ENCODE assay signal across 26 cellular contexts in genomic region chr10:30535677-30536076, GRCh38.
"Had no signal": no experiment of that assay in that cellular context is flagged by ENCODE, and none has a peak within 500 bp of the region (broad histone marks: within the 10 kb centered on the region; RNA-seq: fewer than 3 reads in every experiment).

No MANE protein-coding gene starts in this region.

- FAIRE-seq: pancreas, small intestine had no signal

- ATAC-seq: naive thymus-derived CD8-positive, alpha-beta T cell; natural killer cell treated with Interleukin-12 subunit alpha and Interleukin-12 subunit beta and Interleukin-15 and Interleukin-18, amount 100 ng/mL, for 72 hours; pancreas; psoas muscle; right cardiac atrium; right lobe of liver; stimulated activated effector memory CD8-positive, alpha-beta T cell treated with anti-CD3 and anti-CD28 coated beads, Interleukin-12 subunit alpha, Interleukin-12 subunit beta, amount 100 ng/mL, for 72 hours; stimulated activated naive B cell treated with anti-CD40 and anti-IgM and Interleukin-4, amounts not matched to agents 10 μg/mL and 1 μg/mL and 100 μg/mL, for 72 hours; upper lobe of right lung had no signal

- H3K36me3 Mint-ChIP-seq: naive thymus-derived CD8-positive, alpha-beta T cell; natural killer cell treated with Interleukin-12 subunit alpha and Interleukin-12 subunit beta and Interleukin-15 and Interleukin-18, amount 100 ng/mL, for 72 hours; stimulated activated effector memory CD8-positive, alpha-beta T cell treated with anti-CD3 and anti-CD28 coated beads, Interleukin-12 subunit alpha, Interleukin-12 subunit beta, amount 100 ng/mL, for 72 hours; type B pancreatic cell had no signal

- H3K4me1 ChIP-seq: psoas muscle, tibial artery, uterus had no signal

- H3K36me3 ChIP-seq: neutrophil, pancreas, right lobe of liver, sigmoid colon, stomach, tibial artery, transverse colon, upper lobe of right lung, uterus had no signal

- H3K9me3 ChIP-seq: neutrophil, pancreas, psoas muscle, right lobe of liver, sigmoid colon, stomach, tibial artery, transverse colon, upper lobe of right lung, uterus had no signal

- H3K9me3 Mint-ChIP-seq: naive thymus-derived CD8-positive, alpha-beta T cell; natural killer cell treated with Interleukin-12 subunit alpha and Interleukin-12 subunit beta and Interleukin-15 and Interleukin-18, amount 100 ng/mL, for 72 hours; neural crest cell; stimulated activated effector memory CD8-positive, alpha-beta T cell treated with anti-CD3 and anti-CD28 coated beads, Interleukin-12 subunit alpha, Interleukin-12 subunit beta, amount 100 ng/mL, for 72 hours; stimulated activated naive B cell treated with anti-CD40 and anti-IgM and Interleukin-4, amounts not matched to agents 10 μg/mL and 1 μg/mL and 100 μg/mL, for 72 hours; stimulated activated naive CD8-positive, alpha-beta T cell treated with anti-CD3 and anti-CD28 coated beads, Interleukin-15, Interleukin-2, amounts not matched to agents 100 ng/mL and 50 ng/mL, for 24 hours had no signal

- H3K27ac Mint-ChIP-seq: nephron progenitor cell; stimulated activated effector memory CD8-positive, alpha-beta T cell treated with anti-CD3 and anti-CD28 coated beads, Interleukin-12 subunit alpha, Interleukin-12 subunit beta, amount 100 ng/mL, for 72 hours; stimulated activated naive B cell treated with anti-CD40 and anti-IgM and Interleukin-4, amounts not matched to agents 10 μg/mL and 1 μg/mL and 100 μg/mL, for 72 hours; stimulated activated naive CD8-positive, alpha-beta T cell treated with anti-CD3 and anti-CD28 coated beads, Interleukin-15, Interleukin-2, amounts not matched to agents 100 ng/mL and 50 ng/mL, for 24 hours had no signal

- H3K27ac ChIP-seq: neutrophil, pancreas, psoas muscle, sigmoid colon, tibial artery, transverse colon, upper lobe of right lung, uterus had no signal

- DNase-seq: naive thymus-derived CD8-positive, alpha-beta T cell; nephron progenitor cell; nucleus accumbens; pancreas; psoas muscle; right cardiac atrium; right lobe of liver; small intestine; stimulated activated CD4-positive, alpha-beta T cell treated with anti-CD3 and anti-CD28 coated beads, Interleukin-15, amount 100 ng/mL, for 24 hours; stimulated activated CD4-positive, alpha-beta T cell treated with anti-CD3 and anti-CD28 coated beads, Interleukin-2, amount 100 ng/mL, for 24 hours; stimulated activated CD4-positive, alpha-beta T cell treated with anti-CD3 and anti-CD28 coated beads, Interleukin-2, amount 100 ng/mL, for 48 hours; stimulated activated CD4-positive, alpha-beta T cell treated with anti-CD3 and anti-CD28 coated beads, Interleukin-4, amount 100 ng/mL, for 24 hours; stimulated activated naive B cell treated with anti-CD40 and anti-IgM and Interleukin-4, amounts not matched to agents 10 μg/mL and 1 μg/mL and 100 μg/mL, for 72 hours; stimulated activated naive CD4-positive, alpha-beta T cell treated with Interleukin-2 at 50 U/mL for 16 hours; stomach; tibial artery; transverse colon; upper lobe of right lung; uterus had no signal

- H3K27me3 Mint-ChIP-seq: natural killer cell treated with Interleukin-12 subunit alpha and Interleukin-12 subunit beta and Interleukin-15 and Interleukin-18, amount 100 ng/mL, for 72 hours; stimulated activated naive B cell treated with anti-CD40 and anti-IgM and Interleukin-4, amounts not matched to agents 10 μg/mL and 1 μg/mL and 100 μg/mL, for 72 hours; stimulated activated naive CD8-positive, alpha-beta T cell treated with anti-CD3 and anti-CD28 coated beads, Interleukin-15, Interleukin-2, amounts not matched to agents 100 ng/mL and 50 ng/mL, for 24 hours; type B pancreatic cell had no signal

- H3K4me3 Mint-ChIP-seq: naive thymus-derived CD8-positive, alpha-beta T cell; natural killer cell treated with Interleukin-12 subunit alpha and Interleukin-12 subunit beta and Interleukin-15 and Interleukin-18, amount 100 ng/mL, for 72 hours; nephron progenitor cell; neural crest cell; stimulated activated effector memory CD8-positive, alpha-beta T cell treated with anti-CD3 and anti-CD28 coated beads, Interleukin-12 subunit alpha, Interleukin-12 subunit beta, amount 100 ng/mL, for 72 hours; stimulated activated naive B cell treated with anti-CD40 and anti-IgM and Interleukin-4, amounts not matched to agents 10 μg/mL and 1 μg/mL and 100 μg/mL, for 72 hours; stimulated activated naive CD8-positive, alpha-beta T cell treated with anti-CD3 and anti-CD28 coated beads, Interleukin-15, Interleukin-2, amounts not matched to agents 100 ng/mL and 50 ng/mL, for 24 hours; type B pancreatic cell had no signal

- H3K4me3 ChIP-seq: pancreas, psoas muscle, right lobe of liver, sigmoid colon, stomach, tibial artery, transverse colon, upper lobe of right lung, uterus had no signal
